Comparison of ENCODE assay signal across 1 cellular context in genomic region chr5:157225463-157226422, GRCh38.
A peak's percentile ranks its signal among the peaks of the same experiment; 100 is the strongest.
TF ChIP-seq lines count a peak whose summit lies in the region.

No MANE protein-coding gene starts in this region.

TF ChIP-seq in HepG2, 621 proteins besides CTCF, POLR2A, EP300 and RAD21:
- TF ChIP-seq SIX1 (CRISPR knock-in tag; IDR thresholded peaks at IDR 0.05; ENCODE audit: borderline replicate concordance), result no peak
- no peak for TF ChIP-seq U2AF2 (IDR thresholded peaks at IDR 0.05; ENCODE audit: low read depth, low read length)
- no peak for TF ChIP-seq RXRA (CRISPR knock-in tag; IDR thresholded peaks at IDR 0.05)
- TF ChIP-seq ZNF589 (CRISPR knock-in tag; conservative IDR thresholded peaks at IDR 0.05), result no peak
- no peak for TF ChIP-seq MIER3 (CRISPR knock-in tag; IDR thresholded peaks at IDR 0.05; ENCODE audit: borderline replicate concordance)
- no peak for TF ChIP-seq REST (IDR thresholded peaks at IDR 0.05; ENCODE audit: borderline replicate concordance in 1 of 2, low read depth in 1 of 2, low read length in 2 of 2)
- peak; percentile 85 for TF ChIP-seq CREB1 (IDR thresholded peaks at IDR 0.05)
- no peak for TF ChIP-seq CREB1 (CRISPR knock-in tag; IDR thresholded peaks at IDR 0.05)
